1 cellular context compared by ENCODE assay signal in genomic region chr10:71378341-71379117, GRCh38.
TF ChIP-seq lines count a peak whose summit lies in the region.

No MANE protein-coding gene starts in this region.

TF ChIP-seq in IMR-90, 13 proteins besides CTCF, POLR2A, EP300 and RAD21:
- TF ChIP-seq ELK1 (IDR thresholded peaks at IDR 0.05; ENCODE audit: borderline replicate concordance, low read depth, low read length) (no peak), RFX5 (IDR thresholded peaks at IDR 0.05; ENCODE audit: low read depth, low read length) (no peak), BHLHE40 (IDR thresholded peaks at IDR 0.05; ENCODE audit: low read depth, low read length) (no peak), CEBPB (IDR thresholded peaks at IDR 0.05; ENCODE audit: low read depth, low read length) (no peak), MAZ (IDR thresholded peaks at IDR 0.05; ENCODE audit: borderline replicate concordance, low read depth, low read length) (no peak), MXI1 (IDR thresholded peaks at IDR 0.05; ENCODE audit: borderline replicate concordance, low read depth, low read length) (no peak), USF2 (IDR thresholded peaks at IDR 0.05; ENCODE audit: low read depth, low read length) (no peak), RCOR1 (IDR thresholded peaks at IDR 0.05; ENCODE audit: insufficient replicate concordance, low read length) (no peak), MAFK (IDR thresholded peaks at IDR 0.05; ENCODE audit: low read depth, low read length) (no peak), SMC3 (IDR thresholded peaks at IDR 0.05; ENCODE audit: low read depth, low read length) (no peak), FOS (IDR thresholded peaks at IDR 0.05; ENCODE audit: low read depth, low read length) (no peak), NFE2L2 (IDR thresholded peaks at IDR 0.05; ENCODE audit: low read depth, low read length) (no peak), CHD1 (IDR thresholded peaks at IDR 0.05; ENCODE audit: low read depth, low read length) (no peak)
